ENCODE assay signal across 10 cellular contexts in genomic region chr20:23152308-23152892, GRCh38.
A peak's percentile ranks its signal among the peaks of the same experiment; 100 is the strongest.
DNase-seq lines count a peak whose midpoint lies in the region; ATAC-seq and TF ChIP-seq lines count a peak whose summit lies in the region.
"Had no signal": no experiment of that assay in that cellular context is flagged by ENCODE, and none has a peak within 500 bp of the region (broad histone marks: within the 10 kb centered on the region; RNA-seq: fewer than 3 reads in every experiment).

No MANE protein-coding gene starts in this region.

- H3K4me1 ChIP-seq in osteoblast (ENCODE audit: insufficient read depth, low read length) (peaks cover 59% of the 10 kb centered on the region), HAP-1 (no peaks in the 10 kb centered on the region)

- CTCF ChIA-PET in BJ (lab: Yijun Ruan, JAX), result interaction anchor here (1.5 kb wide), 1 partner anchor 13 kb away, joined by 4 read pairs; no protein-coding TSS in a partner anchor

- in situ Hi-C loops in HAP-1 (cut with MboI; ENCODE audit: low sequenced_read_pairs), result no loop called here

- H3K27me3 ChIP-seq in BJ (ENCODE audit: control insufficient read depth, insufficient read depth, low read length), result no peaks in the 10 kb centered on the region
- no peaks in the 10 kb centered on the region for H3K27me3 ChIP-seq in osteoblast (ENCODE audit: insufficient read depth, low read length)
- H3K27me3 ChIP-seq in HAP-1 (ENCODE audit: low read depth), result no peaks in the 10 kb centered on the region

- no peaks in the 10 kb centered on the region for H3K79me2 ChIP-seq in osteoblast (ENCODE audit: insufficient read depth, low read length)

- no peaks in the 10 kb centered on the region for H3K9me3 ChIP-seq in osteoblast (ENCODE audit: low read depth, low read length)
- H3K9me3 ChIP-seq in HAP-1, result no peaks in the 10 kb centered on the region

- TF ChIP-seq CTCF in BJ (IDR thresholded peaks at IDR 0.05; ENCODE audit: insufficient read depth, low read depth, low read length) (no peak), osteoblast (IDR thresholded peaks at IDR 0.05; ENCODE audit: extremely low read depth, low read depth, low read length) (no peak)

- DNase-seq in BJ (ENCODE audit: low read depth) (peak; percentile 28), OCI-M1 (lab: John Stamatoyannopoulos, UW) (peak; percentile 19), fibroblast of gingiva (ENCODE audit: low read depth) (peak; percentile 88), osteoblast (ENCODE audit: insufficient read length, low spot score, missing footprints) (peak; percentile 96), NCI-H128 (lab: John Stamatoyannopoulos, UW; ENCODE audit: unreplicated experiment) (no peak), HAP-1 (ENCODE audit: low spot score in 2 of 2) (no peak)

- POLR2A ChIA-PET in BJ (lab: Charles Lee), result no interaction called here

- H3K4me3 ChIP-seq in BJ (ENCODE audit: low read depth, low read length) (no peak overlapping the region), osteoblast (ENCODE audit: insufficient read depth, low read length) (no peak overlapping the region), HAP-1 (no peak overlapping the region)

- peak overlapping the region; percentile 91 for H3K27ac ChIP-seq in osteoblast (ENCODE audit: low read depth, low read length)

- ATAC-seq in GM18520 (IDR thresholded peaks at IDR 0.05; ENCODE audit: unreplicated experiment), result no peak
- no peak for ATAC-seq in GM18909 (IDR thresholded peaks at IDR 0.05; ENCODE audit: poor library complexity, unreplicated experiment)
- ATAC-seq: Panc1; stimulated activated effector memory CD8-positive, alpha-beta T cell treated with anti-CD3 and anti-CD28 coated beads, Interleukin-12 subunit alpha, Interleukin-12 subunit beta, amount 100 ng/mL, for 72 hours had no signal

- no peaks in the 10 kb centered on the region for H3K36me3 ChIP-seq in BJ (ENCODE audit: control insufficient read depth, insufficient read depth, low read length)
- H3K36me3 ChIP-seq in osteoblast (ENCODE audit: insufficient read depth, low read length), result no peaks in the 10 kb centered on the region
- H3K36me3 ChIP-seq in HAP-1 (replicated peaks), result no peaks in the 10 kb centered on the region

- no peak overlapping the region for H2AFZ ChIP-seq in osteoblast (ENCODE audit: low read length)

- H3K4me2 ChIP-seq in osteoblast (ENCODE audit: insufficient read depth, low read length), result peak overlapping the region; percentile 23

- H4K20me1 ChIP-seq in osteoblast (ENCODE audit: insufficient read depth, low read length), result no peaks in the 10 kb centered on the region

Comparison
In these comparisons a context has a peak if more than half of its experiments do, and no peak if none do; other contexts are left out.
1. DNase-seq: peak in BJ (single experiment), OCI-M1 (single experiment), fibroblast of gingiva (single experiment) and osteoblast (single experiment); none in NCI-H128 (single experiment) and HAP-1 (0 of 2).